ENCODE assay signal across 10 cellular contexts in the genomic region with DNA sequence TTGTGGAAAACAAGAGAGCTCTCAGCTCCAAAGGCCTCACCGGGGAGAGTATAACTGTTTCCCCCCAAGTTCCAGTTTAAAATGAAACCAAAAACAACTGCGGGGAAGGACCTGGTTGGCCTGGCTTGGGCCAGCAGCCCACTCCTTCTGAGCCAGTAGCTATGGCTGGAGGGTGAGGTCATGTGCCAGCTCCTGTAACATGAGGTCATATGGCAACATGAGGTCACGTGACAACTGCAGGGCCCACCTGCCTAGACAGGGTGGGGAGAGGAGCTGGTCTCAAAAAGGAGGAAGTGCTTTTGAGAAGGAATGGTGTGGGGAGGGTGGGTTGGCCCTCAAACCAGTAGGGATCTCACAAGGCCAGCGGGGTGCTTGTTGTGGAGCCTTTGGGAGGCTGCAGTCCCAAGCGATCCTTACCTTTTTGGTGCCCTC. TPM values are rescaled to one million over a fixed set of nuclear protein-coding genes. Genes with fewer than 3 reads are reported as not detected.
DNase-seq lines count a peak whose midpoint lies in the region; ATAC-seq and TF ChIP-seq lines count a peak whose summit lies in the region.
"Had no signal": no experiment of that assay in that cellular context is flagged by ENCODE, and none has a peak within 500 bp of the region (broad histone marks: within the 10 kb centered on the region; RNA-seq: fewer than 3 reads in every experiment).

No MANE protein-coding gene starts in this region.

- intact Hi-C loops in psoas muscle (cut with DNase I) = no loop called here

- no peaks in the 10 kb centered on the region for H3K27me3 Mint-ChIP-seq in activated naive CD8-positive, alpha-beta T cell treated with anti-CD3 and anti-CD28 coated beads for 36 hours
- H3K27me3 Mint-ChIP-seq: activated CD4-positive, alpha-beta memory T cell treated with anti-CD3 and anti-CD28 coated beads for 36 hours had no signal

- peak overlapping the region; percentile 18 for H3K27ac Mint-ChIP-seq in activated naive CD8-positive, alpha-beta T cell treated with anti-CD3 and anti-CD28 coated beads for 36 hours

- H3K9me3 Mint-ChIP-seq in activated naive CD8-positive, alpha-beta T cell treated with anti-CD3 and anti-CD28 coated beads for 36 hours = peaks cover 2% of the 10 kb centered on the region
- H3K9me3 Mint-ChIP-seq: activated CD4-positive, alpha-beta memory T cell treated with anti-CD3 and anti-CD28 coated beads for 36 hours had no signal

- WGBS in psoas muscle, 3 donors = 52 to 63% (median 54%) methylated on average over 5 of the region's 5 CpGs

- peaks cover 15% of the 10 kb centered on the region for H3K4me1 ChIP-seq in psoas muscle

- H3K36me3 ChIP-seq in psoas muscle (ENCODE audit: insufficient read depth in 1 of 2, low read depth in 1 of 2) (no peaks in the 10 kb centered on the region), brain microvascular endothelial cell (replicated peaks) (no peaks in the 10 kb centered on the region)

- no peak for DNase-seq in activated naive CD8-positive, alpha-beta T cell treated with anti-CD3 and anti-CD28 coated beads for 36 hours
- no peak for DNase-seq in psoas muscle
- no peak for DNase-seq in COR-L47 (lab: John Stamatoyannopoulos, UW)
- DNase-seq in brain microvascular endothelial cell = no peak
- DNase-seq: activated CD4-positive, alpha-beta memory T cell treated with anti-CD3 and anti-CD28 coated beads for 36 hours; stimulated activated CD4-positive, alpha-beta T cell treated with anti-CD3 and anti-CD28 coated beads, Interleukin-15, amount 100 ng/mL, for 24 hours had no signal

- H3K27ac ChIP-seq in psoas muscle = no peak overlapping the region
- no peak overlapping the region for H3K27ac ChIP-seq in brain microvascular endothelial cell

- in situ Hi-C loops in brain microvascular endothelial cell (cut with HindIII; ENCODE audit: low pct_ligation_motif_present, low sequenced_read_pairs) = loop anchor here (25.0 kb wide), 1 partner anchor 214 kb away; no protein-coding TSS in a partner anchor

- no peak overlapping the region for H3K4me3 Mint-ChIP-seq in activated naive CD8-positive, alpha-beta T cell treated with anti-CD3 and anti-CD28 coated beads for 36 hours
- H3K4me3 Mint-ChIP-seq: activated CD4-positive, alpha-beta memory T cell treated with anti-CD3 and anti-CD28 coated beads for 36 hours had no signal

- TF ChIP-seq CTCF in psoas muscle (IDR thresholded peaks at IDR 0.05) = no peak
- no peak for TF ChIP-seq CTCF in brain microvascular endothelial cell (IDR thresholded peaks at IDR 0.05; ENCODE audit: low read depth, low read length, missing control alignments)

- H3K9me3 ChIP-seq in psoas muscle = no peaks in the 10 kb centered on the region

- peak overlapping the region; percentile 18 for H3K4me3 ChIP-seq in psoas muscle
- H3K4me3 ChIP-seq in brain microvascular endothelial cell (ENCODE audit: low read depth, low read length) = no peak overlapping the region

- peaks cover 40% of the 10 kb centered on the region for H3K4me1 Mint-ChIP-seq in activated naive CD8-positive, alpha-beta T cell treated with anti-CD3 and anti-CD28 coated beads for 36 hours

- ATAC-seq in GM18868 (IDR thresholded peaks at IDR 0.05; ENCODE audit: unreplicated experiment) (peak; percentile 44), HG03135 (IDR thresholded peaks at IDR 0.05; ENCODE audit: unreplicated experiment) (peak; percentile 61), psoas muscle (peak in 3 of 4 donors; percentile 36 to 54 (median 53)), HG03432 (IDR thresholded peaks at IDR 0.05; ENCODE audit: unreplicated experiment) (no peak), GM21717 (IDR thresholded peaks at IDR 0.05; ENCODE audit: unreplicated experiment) (no peak)

- H3K27me3 ChIP-seq in psoas muscle (ENCODE audit: insufficient read depth in 3 of 3, low read length in 2 of 3) = no peaks in the 10 kb centered on the region
- no peaks in the 10 kb centered on the region for H3K27me3 ChIP-seq in brain microvascular endothelial cell (replicated peaks)

- H3K36me3 Mint-ChIP-seq in activated naive CD8-positive, alpha-beta T cell treated with anti-CD3 and anti-CD28 coated beads for 36 hours = peaks cover 3% of the 10 kb centered on the region
- H3K36me3 Mint-ChIP-seq: activated CD4-positive, alpha-beta memory T cell treated with anti-CD3 and anti-CD28 coated beads for 36 hours had no signal

RNA-seq across cellular contexts. Expression of a gene that starts 29.3 kb away (rescaled TPM):
- total RNA-seq in activated naive CD8-positive, alpha-beta T cell treated with anti-CD3 and anti-CD28 coated beads for 36 hours = under 1 TPM; 0.06 to 0.10 TPM
- total RNA-seq in psoas muscle = under 1 TPM in 1 of 4 donors, not detected in 3; 0.05 TPM
- polyA plus RNA-seq in psoas muscle = under 1 TPM in 2 of 3 donors, not detected in 1; 0.01 to 0.03 TPM
- total RNA-seq: activated CD4-positive, alpha-beta memory T cell treated with anti-CD3 and anti-CD28 coated beads for 36 hours had no signal

RNA-seq across cellular contexts. Expression of a gene that starts 58.3 kb away (rescaled TPM):
- total RNA-seq in activated naive CD8-positive, alpha-beta T cell treated with anti-CD3 and anti-CD28 coated beads for 36 hours = 10 to 100 TPM; 43.5 to 46.2 TPM
- 1 to 10 TPM; 6.2 to 8.5 (median 7.1) TPM for total RNA-seq in psoas muscle
- polyA plus RNA-seq in psoas muscle = 1 to 10 TPM; 3.8 to 5.6 (median 4.8) TPM

Comparison
In these comparisons a context has a peak if more than half of its experiments do, and no peak if none do; other contexts are left out.
1. ATAC-seq: peak in GM18868 (single experiment), HG03135 (single experiment) and psoas muscle (3 of 4); none in HG03432 (single experiment) and GM21717 (single experiment).
2. RNA of a gene that starts 58.3 kb away (total RNA-seq): 43.5 to 46.2 TPM in activated naive CD8-positive, alpha-beta T cell treated with anti-CD3 and anti-CD28 coated beads for 36 hours; 6.2 to 8.5 TPM in psoas muscle; every median in the first group is over 4 times any median in the second.